12 cellular contexts compared by ENCODE assay signal in the genomic region with DNA sequence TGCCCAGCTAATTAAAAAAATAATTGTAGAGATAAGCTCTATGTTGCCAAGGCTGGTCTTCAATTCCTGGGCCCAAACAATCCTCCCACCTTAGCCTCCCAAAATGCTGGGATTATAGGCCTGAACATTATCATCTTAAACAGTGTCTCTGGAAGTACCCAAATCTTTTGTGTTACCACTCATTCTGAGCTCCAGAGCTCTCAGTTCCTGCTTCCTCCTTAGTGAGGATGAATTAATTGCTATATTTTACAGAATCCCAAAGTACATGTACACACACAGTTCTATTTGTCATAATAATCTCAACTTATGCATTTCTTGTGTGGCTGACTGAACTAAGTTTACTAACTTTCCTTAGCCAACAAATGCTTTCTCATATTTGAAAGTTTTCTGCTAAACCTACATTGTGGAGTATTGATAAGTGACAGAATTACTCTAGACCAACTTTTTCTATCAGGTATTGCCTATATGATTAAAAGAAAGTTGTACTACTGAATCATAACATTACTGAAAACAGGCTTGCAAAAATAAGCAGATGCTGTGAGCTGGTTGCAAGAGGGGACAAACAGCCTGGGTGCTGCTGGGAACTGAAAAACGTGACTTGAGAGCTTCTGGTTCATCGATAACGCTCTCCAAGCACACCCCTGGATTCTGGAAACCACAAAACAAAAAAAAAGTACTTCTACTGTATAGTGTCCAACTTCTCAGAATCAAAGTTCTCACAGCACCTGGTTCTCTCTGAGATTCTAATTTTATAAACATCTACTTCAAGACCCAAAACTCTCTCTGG. TPM values are rescaled to one million over a fixed set of nuclear protein-coding genes. Genes with fewer than 3 reads are reported as not detected.
DNase-seq lines count a peak whose midpoint lies in the region; ATAC-seq and TF ChIP-seq lines count a peak whose summit lies in the region.
"Had no signal": no experiment of that assay in that cellular context is flagged by ENCODE, and none has a peak within 500 bp of the region (broad histone marks: within the 10 kb centered on the region; RNA-seq: fewer than 3 reads in every experiment).

No MANE protein-coding gene starts in this region.

- no peak overlapping the region for H3K4me3 Mint-ChIP-seq in activated naive CD4-positive, alpha-beta T cell treated with anti-CD3 and anti-CD28 coated beads for 36 hours
- H3K4me3 Mint-ChIP-seq: nephron had no signal

- no peaks in the 10 kb centered on the region for H3K9me3 Mint-ChIP-seq in activated naive CD4-positive, alpha-beta T cell treated with anti-CD3 and anti-CD28 coated beads for 36 hours
- H3K9me3 Mint-ChIP-seq: nephron had no signal

- H3K27ac Mint-ChIP-seq in activated naive CD4-positive, alpha-beta T cell treated with anti-CD3 and anti-CD28 coated beads for 36 hours: no peak overlapping the region
- H3K27ac Mint-ChIP-seq: nephron had no signal

- H4K20me1 ChIP-seq in GM23248 (ENCODE audit: insufficient read depth): no peaks in the 10 kb centered on the region

- H3K9me3 ChIP-seq in neutrophil: no peaks in the 10 kb centered on the region
- no peaks in the 10 kb centered on the region for H3K9me3 ChIP-seq in breast epithelium
- H3K9me3 ChIP-seq in vagina: no peaks in the 10 kb centered on the region
- no peaks in the 10 kb centered on the region for H3K9me3 ChIP-seq in GM23248 (ENCODE audit: low read depth)

- H3K36me3 Mint-ChIP-seq in activated naive CD4-positive, alpha-beta T cell treated with anti-CD3 and anti-CD28 coated beads for 36 hours (ENCODE audit: low read depth): no peaks in the 10 kb centered on the region

- CTCF ChIA-PET in activated naive CD4-positive, alpha-beta T cell treated with anti-CD3 and anti-CD28 coated beads for 36 hours (lab: Charles Lee): interaction anchor here (0.7 to 1.2 kb wide), 4 partner anchors 9 to 89 kb away, joined by 3 read pairs; no protein-coding TSS in a partner anchor

- H3K9ac ChIP-seq in GM23248: no peak overlapping the region

- 59 to 62% methylated on average over 3 of the region's 3 CpGs for WGBS in GM23248 (ENCODE audit: low coverage in 1 of 2, low lambda C conversion rate in 2 of 2, missing lambda C conversion rate in 2 of 2), 2 experiments

- no peaks in the 10 kb centered on the region for H3K9me2 ChIP-seq in GM23248 (ENCODE audit: insufficient read depth)

- H3K4me1 ChIP-seq in neutrophil (ENCODE audit: control insufficient read depth in 1 of 2, insufficient read depth in 1 of 2, low read depth in 1 of 2, low read length in 1 of 2) (peaks cover 46 to 52% of the 10 kb centered on the region in 2 experiments), breast epithelium (peaks cover 0 to 4% of the 10 kb centered on the region in 2 donors), vagina (no peaks in the 10 kb centered on the region), GM23248 (ENCODE audit: insufficient read depth) (no peaks in the 10 kb centered on the region)

- H3K27me3 ChIP-seq in neutrophil (no peaks in the 10 kb centered on the region), breast epithelium (no peaks in the 10 kb centered on the region), vagina (no peaks in the 10 kb centered on the region), GM23248 (replicated peaks; ENCODE audit: insufficient read depth) (no peaks in the 10 kb centered on the region; the same call in 1 of the 2 replicates)

- DNase-seq in activated naive CD4-positive, alpha-beta T cell treated with anti-CD3 and anti-CD28 coated beads for 36 hours: peak; percentile 34
- DNase-seq in activated naive CD4-positive, alpha-beta T cell treated with anti-CD3 and anti-CD28 coated beads, Interleukin-2, amount 50 U/mL, for 16 hours: no peak
- no peak for DNase-seq in breast epithelium (ENCODE audit: low spot score in 2 of 2)
- no peak for DNase-seq in vagina (ENCODE audit: extremely low spot score in 2 of 2)
- DNase-seq in GM23248: no peak
- DNase-seq: activated CD4-positive, alpha-beta T cell treated with anti-CD3 and anti-CD28 coated beads for 1 hour; NCI-H187 treated with DMSO at 0.1 percent for 48 hours had no signal

- in situ Hi-C loops in GM23248 (cut with MboI): no loop called here

- no peaks in the 10 kb centered on the region for H3K27me3 Mint-ChIP-seq in activated naive CD4-positive, alpha-beta T cell treated with anti-CD3 and anti-CD28 coated beads for 36 hours (ENCODE audit: low read depth)

- peak overlapping the region; percentile 41 for H3K27ac ChIP-seq in neutrophil
- H3K27ac ChIP-seq in breast epithelium: no peak overlapping the region
- no peak overlapping the region for H3K27ac ChIP-seq in vagina
- H3K27ac ChIP-seq in GM23248: no peak overlapping the region

- H3K36me3 ChIP-seq in neutrophil (no peaks in the 10 kb centered on the region), breast epithelium (no peaks in the 10 kb centered on the region), vagina (no peaks in the 10 kb centered on the region), GM23248 (ENCODE audit: low read depth) (no peaks in the 10 kb centered on the region)

- H3K4me1 Mint-ChIP-seq in activated naive CD4-positive, alpha-beta T cell treated with anti-CD3 and anti-CD28 coated beads for 36 hours (ENCODE audit: low read depth): peaks cover 24% of the 10 kb centered on the region

- TF ChIP-seq POLR2A in breast epithelium (IDR thresholded peaks at IDR 0.05): no peak
- no peak for TF ChIP-seq POLR2A in vagina (IDR thresholded peaks at IDR 0.05)

- TF ChIP-seq CTCF in neutrophil (IDR thresholded peaks at IDR 0.05) (no peak), breast epithelium (IDR thresholded peaks at IDR 0.05) (no peak), vagina (IDR thresholded peaks at IDR 0.05) (no peak)

- H3K4me3 ChIP-seq in neutrophil (ENCODE audit: low read depth in 1 of 2, low read length in 1 of 2): no peak overlapping the region
- H3K4me3 ChIP-seq in breast epithelium: no peak overlapping the region
- no peak overlapping the region for H3K4me3 ChIP-seq in vagina
- no peak overlapping the region for H3K4me3 ChIP-seq in GM23248

- intact Hi-C loops in activated naive CD4-positive, alpha-beta T cell treated with anti-CD3 and anti-CD28 coated beads for 36 hours (cut with micrococcal nuclease): loop anchor here (1.0 kb wide), 2 partner anchors 14 kb away; no protein-coding TSS in a partner anchor
- intact Hi-C loops in breast epithelium (cut with DNase I; ENCODE audit: low total_unique reads) (no loop called here), vagina (cut with DNase I) (no loop called here)

- ATAC-seq in GM21526 (IDR thresholded peaks at IDR 0.05; ENCODE audit: low FRiP score, unreplicated experiment) (peak; percentile 93), HG03280 (IDR thresholded peaks at IDR 0.05; ENCODE audit: unreplicated experiment) (peak; percentile 88)

- H2AFZ ChIP-seq in GM23248: no peak overlapping the region

- no peaks in the 10 kb centered on the region for H3F3A ChIP-seq in GM23248 (ENCODE audit: insufficient read depth)

- no peaks in the 10 kb centered on the region for H3K79me2 ChIP-seq in GM23248 (ENCODE audit: insufficient read depth)

- H3K4me2 ChIP-seq in GM23248 (ENCODE audit: unreplicated experiment): no peak overlapping the region

RNA-seq across cellular contexts. Expression of gene VAV3, which starts 15.3 kb away (rescaled TPM):
- total RNA-seq in activated naive CD4-positive, alpha-beta T cell treated with anti-CD3 and anti-CD28 coated beads for 36 hours: 1 to 10 TPM; 1.3 to 2.3 TPM
- 100 to 1,000 TPM in 2 of 3 donors, 1 to 10 TPM in 1; 8.0 to 153 (median 113) TPM for total RNA-seq in breast epithelium
- 67.5 TPM for total RNA-seq in vagina
- under 0.01 and 0.63 TPM in 2 replicates for total RNA-seq in GM23248 (2014; rRNA removed; shearing (Covaris generic))
- 0.23 and 0.24 TPM in 2 replicates for polyA plus RNA-seq in GM23248 (2016; fragmentation: Nextera tagmentation; extraction: Ambion mirVana)
- polyA plus RNA-seq: BJ had no signal
